ENCODE assay signal across 28 cellular contexts in the genomic region with DNA sequence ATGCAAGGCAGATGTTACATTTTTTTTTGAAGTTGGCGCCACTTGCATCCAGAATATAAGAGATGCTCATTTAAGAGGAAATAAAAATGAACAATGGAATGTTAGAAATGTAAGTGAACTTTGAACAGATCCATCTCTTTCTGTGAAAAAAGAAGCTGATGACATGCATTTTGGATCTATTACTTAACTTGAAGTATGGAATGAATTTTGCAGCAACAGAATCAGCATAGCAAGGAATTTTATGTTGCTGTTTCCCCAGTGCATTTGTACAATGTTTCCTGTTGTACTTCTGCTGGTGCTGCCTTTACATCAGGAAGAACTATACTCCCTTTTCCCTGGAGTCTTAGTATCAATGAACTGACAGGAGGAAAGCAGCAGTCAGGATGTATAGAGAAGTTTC.
"Had no signal": no experiment of that assay in that cellular context is flagged by ENCODE, and none has a peak within 500 bp of the region (broad histone marks: within the 10 kb centered on the region; RNA-seq: fewer than 3 reads in every experiment).

No MANE protein-coding gene starts in this region.

- ATAC-seq: activated CD4-positive, CD25-positive, alpha-beta regulatory T cell treated with anti-CD3 and anti-CD28 coated beads, Interleukin-2, amount 50 U/mL, for 24 hours; activated CD8-positive, alpha-beta memory T cell treated with anti-CD3 and anti-CD28 coated beads, Interleukin-2, amount 10 ng/mL, durations not matched to agents 7 days and 5 days; activated CD8-positive, alpha-beta T cell treated with anti-CD3 and anti-CD28 coated beads for 36 hours; activated naive CD4-positive, alpha-beta T cell treated with anti-CD3 and anti-CD28 coated beads, Interleukin-2, amount 50 U/mL, for 72 hours; esophagus mucosa; T-helper 17 cell had no signal

- DNase-seq: activated B cell treated with CpG ODN at 0.5 μM for 24 hours; activated CD4-positive, alpha-beta T cell treated with anti-CD3 and anti-CD28 coated beads for 48 hours; activated CD4-positive, alpha-beta T cell treated with anti-CD3 and anti-CD28 coated beads, Interleukin-2, amount 50 U/mL, for 1 hour; activated CD4-positive, alpha-beta T cell treated with anti-CD3 and anti-CD28 coated beads, Interleukin-2, amount 50 U/mL, for 48 hours; activated CD8-positive, alpha-beta memory T cell treated with anti-CD3 and anti-CD28 coated beads, Interleukin-2, amount 10 ng/mL, durations not matched to agents 7 days and 5 days; activated CD8-positive, alpha-beta memory T cell treated with anti-CD3 and anti-CD28 coated beads, Interleukin-2, amount 50 U/mL, for 4 hours; activated CD8-positive, alpha-beta T cell treated with anti-CD3 and anti-CD28 coated beads for 36 hours; activated effector memory CD4-positive, alpha-beta T cell treated with anti-CD3 and anti-CD28 coated beads, Interleukin-2, amount 50 U/mL, for 16 hours; activated naive CD4-positive, alpha-beta T cell treated with anti-CD3 and anti-CD28 coated beads, Interleukin-2, amount 10 ng/mL, durations not matched to agents 7 days and 5 days; activated naive CD8-positive, alpha-beta T cell treated with anti-CD3 and anti-CD28 coated beads, Interleukin-2, amount 10 ng/mL, durations not matched to agents 7 days and 5 days; activated T-cell treated with anti-CD3 and anti-CD28 coated beads, Interleukin-2, amount 50 U/mL, for 1 hour; activated T-cell treated with anti-CD3 and anti-CD28 coated beads, Interleukin-2, amount 50 U/mL, for 48 hours; amniotic stem cell; anterior cingulate cortex; brain microvascular endothelial cell; dorsolateral prefrontal cortex; effector memory CD4-positive, alpha-beta T cell; endodermal cell; foreskin fibroblast; head of caudate nucleus; hippocampal formation; T-helper 17 cell; T1000; WERI-Rb-1 had no signal

- H3K36me3 ChIP-seq: brain microvascular endothelial cell, WERI-Rb-1 had no signal

- H3K4me3 ChIP-seq: coronary artery, dorsolateral prefrontal cortex had no signal

- H3K27ac ChIP-seq: brain microvascular endothelial cell, coronary artery, dorsolateral prefrontal cortex, WERI-Rb-1 had no signal
